2 cellular contexts compared by ENCODE assay signal in the genomic region with DNA sequence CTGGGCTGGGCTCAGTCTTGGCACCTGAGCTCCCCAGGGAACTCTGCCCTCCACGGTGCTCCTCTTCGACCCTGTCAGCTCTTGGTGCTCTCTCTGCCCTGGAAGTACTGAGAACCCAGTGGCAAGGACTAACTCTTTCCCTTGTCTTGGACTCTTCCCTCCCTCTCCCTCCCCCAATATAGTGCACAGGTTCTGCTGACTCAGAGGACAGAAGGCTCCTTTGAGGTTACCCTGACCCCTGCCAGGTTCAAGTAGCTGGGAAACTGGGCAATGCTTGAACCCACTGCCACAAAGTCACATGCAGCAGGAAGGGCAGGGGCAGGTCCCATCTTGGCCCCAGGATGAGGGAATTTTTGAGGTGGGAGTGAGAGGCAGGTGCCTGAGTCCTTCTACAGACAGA.
TF ChIP-seq lines count a peak whose summit lies in the region.

No MANE protein-coding gene starts in this region.

TF ChIP-seq in A549, 52 proteins besides CTCF, POLR2A, EP300 and RAD21:
- no peak for TF ChIP-seq JUN (IDR thresholded peaks at IDR 0.05)
- TF ChIP-seq MAFK (IDR thresholded peaks at IDR 0.05; ENCODE audit: partially characterized antibody) = peak; percentile 2
- no peak for TF ChIP-seq KDM5A (IDR thresholded peaks at IDR 0.05)
- TF ChIP-seq CHD2 (IDR thresholded peaks at IDR 0.05; ENCODE audit: low read length, partially characterized antibody) = no peak
- no peak for TF ChIP-seq HES2 (IDR thresholded peaks at IDR 0.05)
- no peak for TF ChIP-seq RARB (CRISPR knock-in tag; IDR thresholded peaks at IDR 0.05)

TF ChIP-seq in GM23338, 12 proteins besides CTCF, POLR2A, EP300 and RAD21:
- TF ChIP-seq JUNB (IDR thresholded peaks at IDR 0.05; ENCODE audit: unreplicated experiment) (no peak), ZNF331 (CRISPR knock-in tag; IDR thresholded peaks at IDR 0.05; ENCODE audit: low read depth) (no peak), POLR2AphosphoS5 (IDR thresholded peaks at IDR 0.05; ENCODE audit: low read depth) (no peak), CREB1 (CRISPR knock-in tag; IDR thresholded peaks at IDR 0.05; ENCODE audit: low read depth) (no peak), NANOG (IDR thresholded peaks at IDR 0.05; ENCODE audit: borderline replicate concordance) (no peak), EZH2 (IDR thresholded peaks at IDR 0.05; ENCODE audit: low read depth, unreplicated experiment) (no peak)
- TF ChIP-seq, protein P1, sequence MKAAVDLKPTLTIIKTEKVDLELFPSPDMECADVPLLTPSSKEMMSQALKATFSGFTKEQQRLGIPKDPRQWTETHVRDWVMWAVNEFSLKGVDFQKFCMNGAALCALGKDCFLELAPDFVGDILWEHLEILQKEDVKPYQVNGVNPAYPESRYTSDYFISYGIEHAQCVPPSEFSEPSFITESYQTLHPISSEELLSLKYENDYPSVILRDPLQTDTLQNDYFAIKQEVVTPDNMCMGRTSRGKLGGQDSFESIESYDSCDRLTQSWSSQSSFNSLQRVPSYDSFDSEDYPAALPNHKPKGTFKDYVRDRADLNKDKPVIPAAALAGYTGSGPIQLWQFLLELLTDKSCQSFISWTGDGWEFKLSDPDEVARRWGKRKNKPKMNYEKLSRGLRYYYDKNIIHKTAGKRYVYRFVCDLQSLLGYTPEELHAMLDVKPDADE (IDR thresholded peaks at IDR 0.05) = no peak
